Comparison of ENCODE assay signal across 14 cellular contexts in genomic region chr3:47961036-47961435, GRCh38. TPM values are rescaled to one million over a fixed set of nuclear protein-coding genes. Genes with fewer than 3 reads are reported as not detected.
DNase-seq lines count a peak whose midpoint lies in the region; ATAC-seq lines count a peak whose summit lies in the region.
"Had no signal": no experiment of that assay in that cellular context is flagged by ENCODE, and none has a peak within 500 bp of the region (broad histone marks: within the 10 kb centered on the region; RNA-seq: fewer than 3 reads in every experiment).

No MANE protein-coding gene starts in this region.

- intact Hi-C loops in CD4-positive, alpha-beta memory T cell (cut with micrococcal nuclease), result no loop called here
- intact Hi-C loops in naive thymus-derived CD4-positive, alpha-beta T cell (cut with micrococcal nuclease), result no loop called here

- no peaks in the 10 kb centered on the region for H3K9me3 ChIP-seq in CD4-positive, alpha-beta memory T cell (ENCODE audit: control insufficient read depth in 1 of 2, low read length in 2 of 2)
- no peaks in the 10 kb centered on the region for H3K9me3 ChIP-seq in T-helper 17 cell (ENCODE audit: control insufficient read depth, low read length, poor library complexity, severe bottlenecking)
- no peaks in the 10 kb centered on the region for H3K9me3 ChIP-seq in naive thymus-derived CD4-positive, alpha-beta T cell (ENCODE audit: control insufficient read depth in 2 of 3, low read length in 3 of 3)
- H3K9me3 ChIP-seq: A549 had no signal

- CTCF ChIA-PET in activated naive CD4-positive, alpha-beta T cell treated with anti-CD3 and anti-CD28 coated beads, Interleukin-2, amount 10 ng/mL, durations not matched to agents 7 days and 5 days (lab: Charles Lee), result interaction anchor here (0.9 to 1.3 kb wide), 2 partner anchors 29 to 191 kb away, joined by 3 to 5 read pairs; no protein-coding TSS in a partner anchor
- CTCF ChIA-PET in CD4-positive, alpha-beta memory T cell (lab: Charles Lee; ENCODE audit: partially characterized antibody), result interaction anchor here (0.9 to 2.0 kb wide), 4 partner anchors 16 to 136 kb away, joined by 3 to 11 read pairs (median 4); no protein-coding TSS in a partner anchor
- CTCF ChIA-PET in naive thymus-derived CD4-positive, alpha-beta T cell (lab: Charles Lee), result interaction anchor here (0.9 to 1.4 kb wide), 3 partner anchors 10 to 192 kb away, joined by 3 read pairs; no protein-coding TSS in a partner anchor

- no peak for ATAC-seq in activated naive CD4-positive, alpha-beta T cell treated with anti-CD3 and anti-CD28 coated beads, Interleukin-2, amount 50 U/mL, for 72 hours
- ATAC-seq in T-helper 17 cell (no peak), left lobe of liver (no peak), HG02884 (IDR thresholded peaks at IDR 0.05; ENCODE audit: unreplicated experiment) (no peak)
- no peak for ATAC-seq in naive thymus-derived CD4-positive, alpha-beta T cell
- ATAC-seq: A549 had no signal

- H3K9me3 Mint-ChIP-seq in activated naive CD4-positive, alpha-beta T cell treated with anti-CD3 and anti-CD28 coated beads, Interleukin-2, amount 10 ng/mL, durations not matched to agents 7 days and 5 days, result no peaks in the 10 kb centered on the region
- H3K9me3 Mint-ChIP-seq in activated naive CD4-positive, alpha-beta T cell treated with anti-CD3 and anti-CD28 coated beads, Interleukin-2, amount 50 U/mL, for 72 hours, result no peaks in the 10 kb centered on the region
- H3K9me3 Mint-ChIP-seq in CD4-positive, alpha-beta memory T cell, result no peaks in the 10 kb centered on the region
- no peaks in the 10 kb centered on the region for H3K9me3 Mint-ChIP-seq in naive thymus-derived CD4-positive, alpha-beta T cell
- H3K9me3 Mint-ChIP-seq: CD14-positive monocyte had no signal

- POLR2A ChIA-PET in CD4-positive, alpha-beta memory T cell (lab: Charles Lee; ENCODE audit: partially characterized antibody), result no interaction called here
- POLR2A ChIA-PET in naive thymus-derived CD4-positive, alpha-beta T cell (lab: Charles Lee), result no interaction called here

- H3K4me1 Mint-ChIP-seq in activated naive CD4-positive, alpha-beta T cell treated with anti-CD3 and anti-CD28 coated beads, Interleukin-2, amount 10 ng/mL, durations not matched to agents 7 days and 5 days, result peaks cover 32% of the 10 kb centered on the region
- peaks cover 27 to 31% (median 30%) of the 10 kb centered on the region in 4 donors for H3K4me1 Mint-ChIP-seq in CD4-positive, alpha-beta memory T cell
- peaks cover 37% of the 10 kb centered on the region for H3K4me1 Mint-ChIP-seq in T-helper 17 cell
- peaks cover 15 to 41% (median 33%) of the 10 kb centered on the region in 7 donors for H3K4me1 Mint-ChIP-seq in naive thymus-derived CD4-positive, alpha-beta T cell

- H3K36me3 ChIP-seq in CD4-positive, alpha-beta memory T cell (ENCODE audit: insufficient read depth, low read length), result no peaks in the 10 kb centered on the region
- H3K36me3 ChIP-seq in naive thymus-derived CD4-positive, alpha-beta T cell (ENCODE audit: control insufficient read depth in 2 of 3, insufficient read depth in 3 of 3, low read length in 3 of 3), result no peaks in the 10 kb centered on the region

- no peaks in the 10 kb centered on the region for H3K27me3 ChIP-seq in CD4-positive, alpha-beta memory T cell (ENCODE audit: insufficient read depth, low read length)
- H3K27me3 ChIP-seq in naive thymus-derived CD4-positive, alpha-beta T cell (ENCODE audit: control insufficient read depth in 2 of 2, insufficient read depth in 2 of 2, low read length in 2 of 2), result no peaks in the 10 kb centered on the region

- peaks cover 6% of the 10 kb centered on the region for H3K36me3 Mint-ChIP-seq in activated naive CD4-positive, alpha-beta T cell treated with anti-CD3 and anti-CD28 coated beads, Interleukin-2, amount 10 ng/mL, durations not matched to agents 7 days and 5 days
- no peaks in the 10 kb centered on the region for H3K36me3 Mint-ChIP-seq in activated naive CD4-positive, alpha-beta T cell treated with anti-CD3 and anti-CD28 coated beads, Interleukin-2, amount 50 U/mL, for 72 hours
- H3K36me3 Mint-ChIP-seq in CD4-positive, alpha-beta memory T cell, result no peaks in the 10 kb centered on the region
- H3K36me3 Mint-ChIP-seq in T-helper 17 cell (ENCODE audit: low read depth), result no peaks in the 10 kb centered on the region
- H3K36me3 Mint-ChIP-seq in naive thymus-derived CD4-positive, alpha-beta T cell, result peaks cover 0 to 7% (median 4%) of the 10 kb centered on the region in 5 donors

- peaks cover 21% of the 10 kb centered on the region for H3K4me1 ChIP-seq in CD4-positive, alpha-beta memory T cell (ENCODE audit: insufficient read depth, low read length)
- peaks cover 16 to 17% of the 10 kb centered on the region in 2 donors for H3K4me1 ChIP-seq in naive thymus-derived CD4-positive, alpha-beta T cell (ENCODE audit: control insufficient read depth in 2 of 2, insufficient read depth in 2 of 2, low read length in 2 of 2)

- H3K4me3 Mint-ChIP-seq in activated naive CD4-positive, alpha-beta T cell treated with anti-CD3 and anti-CD28 coated beads, Interleukin-2, amount 10 ng/mL, durations not matched to agents 7 days and 5 days, result no peak overlapping the region
- no peak overlapping the region for H3K4me3 Mint-ChIP-seq in CD4-positive, alpha-beta memory T cell
- H3K4me3 Mint-ChIP-seq in T-helper 17 cell, result no peak overlapping the region
- peak overlapping the region in 2 of 10 donors; percentile 16 to 79 for H3K4me3 Mint-ChIP-seq in naive thymus-derived CD4-positive, alpha-beta T cell
- H3K4me3 Mint-ChIP-seq: CD14-positive monocyte had no signal

- H3K27ac ChIP-seq in CD4-positive, alpha-beta memory T cell (ENCODE audit: low read depth, low read length), result no peak overlapping the region
- H3K27ac ChIP-seq in naive thymus-derived CD4-positive, alpha-beta T cell (ENCODE audit: low read depth, low read length), result no peak overlapping the region
- H3K27ac ChIP-seq: A549, HL-60 had no signal

- H3K27ac Mint-ChIP-seq in activated naive CD4-positive, alpha-beta T cell treated with anti-CD3 and anti-CD28 coated beads, Interleukin-2, amount 10 ng/mL, durations not matched to agents 7 days and 5 days, result peak overlapping the region; percentile 35
- no peak overlapping the region for H3K27ac Mint-ChIP-seq in activated naive CD4-positive, alpha-beta T cell treated with anti-CD3 and anti-CD28 coated beads, Interleukin-2, amount 50 U/mL, for 72 hours
- peak overlapping the region in 6 of 7 donors; percentile 1 to 83 (median 60) for H3K27ac Mint-ChIP-seq in CD4-positive, alpha-beta memory T cell
- H3K27ac Mint-ChIP-seq in T-helper 17 cell, result peak overlapping the region; percentile 53
- H3K27ac Mint-ChIP-seq in naive thymus-derived CD4-positive, alpha-beta T cell, result peak overlapping the region in 6 of 9 donors; percentile 25 to 86 (median 64)

- no peak for DNase-seq in activated naive CD4-positive, alpha-beta T cell treated with anti-CD3 and anti-CD28 coated beads, Interleukin-2, amount 10 ng/mL, durations not matched to agents 7 days and 5 days
- no peak for DNase-seq in activated naive CD4-positive, alpha-beta T cell treated with anti-CD3 and anti-CD28 coated beads, Interleukin-2, amount 50 U/mL, for 72 hours (ENCODE audit: low spot score in 2 of 2)
- DNase-seq in CD4-positive, alpha-beta memory T cell, result no peak
- DNase-seq in T-helper 17 cell (no peak), AG08396 (ENCODE audit: low spot score) (no peak), left lobe of liver (ENCODE audit: low spot score) (no peak)
- DNase-seq in naive thymus-derived CD4-positive, alpha-beta T cell, result no peak
- DNase-seq: HCEC 1CT, NCI-H2081, NCI-H748 treated with DMSO at 0.1 percent for 48 hours had no signal

- no peak overlapping the region for H3K4me3 ChIP-seq in CD4-positive, alpha-beta memory T cell (ENCODE audit: low read length in 2 of 2)
- no peak overlapping the region for H3K4me3 ChIP-seq in naive thymus-derived CD4-positive, alpha-beta T cell (ENCODE audit: low read length)
- H3K4me3 ChIP-seq: A549 had no signal

- no peaks in the 10 kb centered on the region for H3K27me3 Mint-ChIP-seq in activated naive CD4-positive, alpha-beta T cell treated with anti-CD3 and anti-CD28 coated beads, Interleukin-2, amount 10 ng/mL, durations not matched to agents 7 days and 5 days
- no peaks in the 10 kb centered on the region for H3K27me3 Mint-ChIP-seq in CD4-positive, alpha-beta memory T cell
- no peaks in the 10 kb centered on the region for H3K27me3 Mint-ChIP-seq in T-helper 17 cell
- no peaks in the 10 kb centered on the region for H3K27me3 Mint-ChIP-seq in naive thymus-derived CD4-positive, alpha-beta T cell

RNA-seq across cellular contexts. Expression of gene MAP4, which starts 55.2 kb away (rescaled TPM):
- 100 to 1,000 TPM in 1 of 2 donors, 10 to 100 TPM in 1; 70.1 to 118 TPM for total RNA-seq in activated naive CD4-positive, alpha-beta T cell treated with anti-CD3 and anti-CD28 coated beads, Interleukin-2, amount 50 U/mL, for 72 hours
- 10 to 100 TPM; 68.5 to 72.6 TPM for total RNA-seq in CD4-positive, alpha-beta memory T cell
- 10 to 100 TPM in 1 of 2 donors, 1 to 10 TPM in 1; 4.4 to 67.1 TPM for polyA plus RNA-seq in CD4-positive, alpha-beta memory T cell
- total RNA-seq in T-helper 17 cell (10 to 100 TPM; 80.6 to 89.7 TPM), left lobe of liver (66.1 TPM)
- total RNA-seq in naive thymus-derived CD4-positive, alpha-beta T cell, result 100 to 1,000 TPM in 1 of 5 experiments, 10 to 100 TPM in 4; 34.3 to 116 (median 40.3) TPM
- 10 to 100 TPM; 12.0 to 23.7 TPM for polyA plus RNA-seq in naive thymus-derived CD4-positive, alpha-beta T cell

Comparison
In these comparisons a context has a peak if more than half of its experiments do, and no peak if none do; other contexts are left out.
1. H3K27ac Mint-ChIP-seq: peak in activated naive CD4-positive, alpha-beta T cell treated with anti-CD3 and anti-CD28 coated beads, Interleukin-2, amount 10 ng/mL, durations not matched to agents 7 days and 5 days (single experiment), CD4-positive, alpha-beta memory T cell (6 of 7), T-helper 17 cell (single experiment) and naive thymus-derived CD4-positive, alpha-beta T cell (6 of 9); none in activated naive CD4-positive, alpha-beta T cell treated with anti-CD3 and anti-CD28 coated beads, Interleukin-2, amount 50 U/mL, for 72 hours (0 of 2).